Comparison of ENCODE assay signal across 26 cellular contexts in genomic region chr17:29251184-29251583, GRCh38. TPM values are rescaled to one million over a fixed set of nuclear protein-coding genes. Genes with fewer than 3 reads are reported as not detected.
"Had no signal": no experiment of that assay in that cellular context is flagged by ENCODE, and none has a peak within 500 bp of the region (broad histone marks: within the 10 kb centered on the region; RNA-seq: fewer than 3 reads in every experiment).

No MANE protein-coding gene starts in this region.

- H2AFZ ChIP-seq: hepatocyte had no signal

- H3K9me3 ChIP-seq: ovary, prostate gland had no signal

- H3K27me3 ChIP-seq: hepatocyte, ovary had no signal

- H3K4me3 ChIP-seq: hepatocyte, ovary, prostate gland had no signal

- ATAC-seq: activated CD8-positive, alpha-beta memory T cell treated with anti-CD3 and anti-CD28 coated beads, Interleukin-2, amount 10 ng/mL, durations not matched to agents 7 days and 5 days; activated CD8-positive, alpha-beta T cell treated with anti-CD3 and anti-CD28 coated beads for 36 hours; left lobe of liver; natural killer cell had no signal

- H3K4me2 ChIP-seq: hepatocyte had no signal

- H3K79me2 ChIP-seq: hepatocyte had no signal

- DNase-seq: activated CD4-positive, alpha-beta T cell treated with anti-CD3 and anti-CD28 coated beads, Interleukin-2, amount 10 ng/mL, durations not matched to agents 7 days and 5 days; activated CD4-positive, CD25-positive, alpha-beta regulatory T cell treated with anti-CD3 and anti-CD28 coated beads, Interleukin-2, amount 50 U/mL, for 72 hours; activated CD8-positive, alpha-beta memory T cell treated with anti-CD3 and anti-CD28 coated beads, Interleukin-2, amount 10 ng/mL, durations not matched to agents 7 days and 5 days; activated CD8-positive, alpha-beta T cell treated with anti-CD3 and anti-CD28 coated beads for 36 hours; activated effector memory CD4-positive, alpha-beta T cell treated with anti-CD3 and anti-CD28 coated beads, Interleukin-2, amount 50 U/mL, for 16 hours; activated naive CD4-positive, alpha-beta T cell treated with anti-CD3 and anti-CD28 coated beads, Interleukin-2, amount 10 ng/mL, durations not matched to agents 7 days and 5 days; activated T-cell treated with anti-CD3 and anti-CD28 coated beads for 4 hours; caudate nucleus; dermis blood vessel endothelial cell; effector CD8-positive, alpha-beta T cell; erythroblast; glutamatergic neuron; immature natural killer cell; natural killer cell; ovary; stimulated activated CD4-positive, alpha-beta T cell treated with anti-CD3 and anti-CD28 coated beads, Interleukin-4, amount 100 ng/mL, for 24 hours; stimulated activated naive CD4-positive, alpha-beta T cell treated with Interleukin-2 at 50 U/mL for 16 hours had no signal

- H3K27ac ChIP-seq: hepatocyte, ovary, prostate gland, VCaP had no signal

- H3K36me3 ChIP-seq: ovary, prostate gland had no signal

- H3K4me1 ChIP-seq: prostate gland had no signal

RNA-seq across cellular contexts. Expression of gene CRYBA1, which starts 4.5 kb away (rescaled TPM):
- total RNA-seq: activated CD4-positive, alpha-beta T cell treated with anti-CD3 and anti-CD28 coated beads, Interleukin-2, amount 10 ng/mL, durations not matched to agents 7 days and 5 days; activated CD8-positive, alpha-beta memory T cell treated with anti-CD3 and anti-CD28 coated beads, Interleukin-2, amount 10 ng/mL, durations not matched to agents 7 days and 5 days; activated CD8-positive, alpha-beta T cell treated with anti-CD3 and anti-CD28 coated beads for 36 hours; dermis blood vessel endothelial cell; frontal cortex; hepatocyte; kidney epithelial cell; left lobe of liver; lung microvascular endothelial cell; mesothelial cell of epicardium; natural killer cell; ovary; prostate gland; ureter had no signal
- polyA plus RNA-seq: hepatocyte, immature natural killer cell, ovary had no signal
